In the genomic region with DNA sequence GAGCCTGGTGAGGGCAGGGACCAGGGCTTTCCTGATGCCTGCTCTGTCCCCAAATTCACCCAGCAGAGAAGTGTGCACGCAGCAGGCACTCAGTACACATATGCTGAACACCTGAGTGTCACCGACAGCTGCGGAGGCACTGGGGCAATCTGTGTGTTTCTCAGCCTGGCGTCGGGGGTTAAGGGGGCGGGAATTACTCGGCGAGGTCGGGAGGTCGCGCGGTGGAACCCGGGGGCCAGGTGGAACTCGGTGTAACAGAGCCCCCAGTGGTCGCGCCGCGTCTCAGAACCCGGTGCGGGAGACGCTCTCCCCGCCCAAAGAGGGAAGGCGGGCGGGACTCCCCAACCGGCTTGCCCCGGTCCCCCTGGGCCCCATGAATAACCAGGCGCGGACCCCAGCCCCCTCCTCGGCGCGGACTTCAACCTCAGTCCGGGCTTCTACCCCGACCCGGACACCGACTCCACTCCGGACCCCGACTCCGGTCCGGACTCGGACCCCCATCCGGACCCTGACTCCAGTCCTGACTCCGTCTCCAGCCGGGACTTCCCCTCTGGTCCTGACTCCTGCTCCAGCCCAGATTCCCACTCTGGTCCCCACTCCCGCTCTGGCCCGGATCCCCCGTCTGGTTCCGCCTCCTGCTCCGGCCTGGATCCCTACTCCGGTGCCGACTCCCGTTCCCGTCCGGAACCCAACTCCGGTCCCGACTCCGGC, we compare ENCODE assay signal across 9 cellular contexts. TPM values are rescaled to one million over a fixed set of nuclear protein-coding genes. Genes with fewer than 3 reads are reported as not detected.
A peak's percentile ranks its signal among the peaks of the same experiment; 100 is the strongest.
DNase-seq lines count a peak whose midpoint lies in the region; ATAC-seq, FAIRE-seq and TF ChIP-seq lines count a peak whose summit lies in the region.
"Had no signal": no experiment of that assay in that cellular context is flagged by ENCODE, and none has a peak within 500 bp of the region (broad histone marks: within the 10 kb centered on the region; RNA-seq: fewer than 3 reads in every experiment).

A gene with protein sequence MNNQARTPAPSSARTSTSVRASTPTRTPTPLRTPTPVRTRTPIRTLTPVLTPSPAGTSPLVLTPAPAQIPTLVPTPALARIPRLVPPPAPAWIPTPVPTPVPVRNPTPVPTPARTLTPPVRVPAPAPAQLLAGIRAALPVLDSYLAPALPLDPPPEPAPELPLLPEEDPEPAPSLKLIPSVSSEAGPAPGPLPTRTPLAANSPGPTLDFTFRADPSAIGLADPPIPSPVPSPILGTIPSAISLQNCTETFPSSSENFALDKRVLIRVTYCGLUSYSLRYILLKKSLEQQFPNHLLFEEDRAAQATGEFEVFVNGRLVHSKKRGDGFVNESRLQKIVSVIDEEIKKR (plus strand): TSS at position 300 of the 711 bp plus-strand sequence. CDS start 74 bp downstream, at position 374.

- H3K4me3 ChIP-seq in BE2C (ENCODE audit: low read depth, low read length) (peak within 1 kb of the TSS; percentile 19; the same call in 1 of the 2 replicates), mammary epithelial cell (replicated peaks in 1 of 3; ENCODE audit: insufficient read depth in 1 of 3, low read depth in 2 of 3, low read length in 3 of 3) (peak within 1 kb of the TSS; percentile 39 to 45 (median 42))

- H3K4me1 ChIP-seq in BE2C = no peaks in the 10 kb centered on the region
- H3K4me1 ChIP-seq in mammary epithelial cell (ENCODE audit: insufficient read depth, low read length) = peaks cover 11% of the 10 kb centered on the region

- intact Hi-C loops in mammary epithelial cell (cut with micrococcal nuclease) = no loop called here

- H3K9me3 ChIP-seq in BE2C (no peaks in the 10 kb centered on the region), mammary epithelial cell (replicated peaks; ENCODE audit: insufficient read depth, low read length) (no peaks in the 10 kb centered on the region)

- BruUV-seq in mammary epithelial cell (replicated peaks; lab: Mats Ljungman, UMichigan) = no TSS peak

- H3K4me2 ChIP-seq in mammary epithelial cell (ENCODE audit: insufficient read depth, low read depth, low read length) = peak within 1 kb of the TSS; percentile 90

- peaks cover 0 to 2% (median 0%) of the 10 kb centered on the region in 3 donors for H3K36me3 Mint-ChIP-seq in naive thymus-derived CD8-positive, alpha-beta T cell

- no peak within 1 kb of the TSS for H3K27ac ChIP-seq in mammary epithelial cell (ENCODE audit: insufficient read depth, low read depth, low read length)

- 27% methylated on average over 2 of the region's 56 CpGs for WGBS in mammary epithelial cell (ENCODE audit: low coverage, missing lambda C conversion rate)

- dilution Hi-C loops in mammary epithelial cell (cut with HindIII; ENCODE audit: low sequenced_read_pairs) = no loop called here

- POLR2A ChIA-PET in naive thymus-derived CD8-positive, alpha-beta T cell (lab: Charles Lee) = interaction anchor here (1.0 to 1.2 kb wide), 2 partner anchors 9 to 79 kb away, joined by 3 to 4 read pairs; a partner anchor contains a TSS

- CTCF ChIA-PET in mammary epithelial cell (lab: Charles Lee; ENCODE audit: low non-redundant PET) = interaction anchor here (0.7 kb wide), 2 partner anchors 24 to 433 kb away, joined by 3 read pairs; no protein-coding TSS in a partner anchor

- no peaks in the 10 kb centered on the region for H3K79me2 ChIP-seq in mammary epithelial cell (ENCODE audit: insufficient read depth, low read length)

- H2AFZ ChIP-seq in mammary epithelial cell (ENCODE audit: low read depth, low read length) = peak within 1 kb of the TSS; percentile 82

- FAIRE-seq in HTR-8/SVneo (lab: Jason Lieb, UNC) = no peak

- no peaks in the 10 kb centered on the region for H4K20me1 ChIP-seq in mammary epithelial cell (ENCODE audit: insufficient read depth, low read length)

- H3K27me3 ChIP-seq in BE2C (peaks cover 29% of the 10 kb centered on the region), mammary epithelial cell (ENCODE audit: insufficient read depth, low read length) (peaks cover 24% of the 10 kb centered on the region)

- peak; percentile 85 to 88 for ATAC-seq in naive thymus-derived CD8-positive, alpha-beta T cell
- ATAC-seq in HG03442 (IDR thresholded peaks at IDR 0.05; ENCODE audit: unreplicated experiment) = no peak

- H3K36me3 ChIP-seq in BE2C (no peaks in the 10 kb centered on the region), mammary epithelial cell (ENCODE audit: insufficient read depth, low read length) (no peaks in the 10 kb centered on the region)

- no peak within 1 kb of the TSS for H3K9ac ChIP-seq in mammary epithelial cell (ENCODE audit: insufficient read depth, low read length)

- no peaks in the 10 kb centered on the region for H3K9me3 Mint-ChIP-seq in naive thymus-derived CD8-positive, alpha-beta T cell

- peak within 1 kb of the TSS; percentile 68 to 90 (median 84) for H3K4me3 Mint-ChIP-seq in naive thymus-derived CD8-positive, alpha-beta T cell

- in situ Hi-C loops in mammary epithelial cell (cut with MboI; ENCODE audit: low sequenced_read_pairs in 2 of 2) = no loop called here

- no peak for TF ChIP-seq CTCF in BE2C (IDR thresholded peaks at IDR 0.05; ENCODE audit: low read depth, low read length)
- TF ChIP-seq CTCF in mammary epithelial cell (conservative IDR thresholded peaks at IDR 0.05 in 1 of 2, IDR thresholded peaks at IDR 0.05 in 1 of 2; ENCODE audit: extremely low read depth in 1 of 2, insufficient read depth in 1 of 2, low read depth in 1 of 2, low read length in 2 of 2) = no peak

- H3K27ac Mint-ChIP-seq in naive thymus-derived CD8-positive, alpha-beta T cell = peak within 1 kb of the TSS in 4 of 10 donors; percentile 22 to 77 (median 63)

- H3K4me1 Mint-ChIP-seq in naive thymus-derived CD8-positive, alpha-beta T cell = peaks cover 10 to 21% (median 15%) of the 10 kb centered on the region in 4 donors

- H3K27me3 Mint-ChIP-seq in naive thymus-derived CD8-positive, alpha-beta T cell = peaks cover 16 to 54% (median 33%) of the 10 kb centered on the region in 5 donors

- DNase-seq in BE2C (peak; percentile 23), NCI-H1930 (lab: John Stamatoyannopoulos, UW) (peak; percentile 45 to 66), mammary epithelial cell (no peak), NCI-H2029 (lab: John Stamatoyannopoulos, UW) (no peak), HTR-8/SVneo (ENCODE audit: insufficient read length, low spot score) (no peak), mesenteric fat pad (ENCODE audit: low spot score) (no peak)
- peak in 4 of 10 donors; percentile 38 to 66 (median 38) for DNase-seq in naive thymus-derived CD8-positive, alpha-beta T cell

RNA-seq across cellular contexts. Expression of the gene that starts here (rescaled TPM):
- not detected for polyA plus RNA-seq in BE2C (2012; ENCODE audit: insufficient read depth, insufficient read length, low read depth)
- total RNA-seq in mammary epithelial cell = not detected
- polyA plus RNA-seq in mammary epithelial cell = not detected
- not detected for polyA minus RNA-seq in mammary epithelial cell
- total RNA-seq in naive thymus-derived CD8-positive, alpha-beta T cell = not detected
- not detected for polyA plus RNA-seq in naive thymus-derived CD8-positive, alpha-beta T cell
- not detected for total RNA-seq in mesenteric fat pad
- total RNA-seq: activated CD8-positive, alpha-beta memory T cell treated with anti-CD3 and anti-CD28 coated beads for 36 hours had no signal

Comparison
In these comparisons a context has a peak if more than half of its experiments do, and no peak if none do; other contexts are left out.
1. Peak in ATAC-seq in naive thymus-derived CD8-positive, alpha-beta T cell; RNA of the gene not detected or under 1 TPM.
2. DNase-seq: peak in BE2C (single experiment) and NCI-H1930 (2 of 2); none in mammary epithelial cell (single experiment), NCI-H2029 (single experiment), HTR-8/SVneo (single experiment) and mesenteric fat pad (single experiment).